8 cellular contexts compared by ENCODE assay signal in genomic region chr13:22061371-22061805, GRCh38.
DNase-seq lines count a peak whose midpoint lies in the region; ATAC-seq, FAIRE-seq and TF ChIP-seq lines count a peak whose summit lies in the region.

No MANE protein-coding gene starts in this region.

- H3K4me3 Mint-ChIP-seq in activated CD4-positive, alpha-beta memory T cell treated with anti-CD3 and anti-CD28 coated beads, Interleukin-2, amount 10 ng/mL, durations not matched to agents 7 days and 5 days: peak overlapping the region; percentile 38

- H3K4me1 ChIP-seq in mucosa of descending colon (ENCODE audit: low read depth): no peaks in the 10 kb centered on the region
- H3K4me1 ChIP-seq in heart left ventricle: peaks cover 0 to 15% (median 0%) of the 10 kb centered on the region in 12 donors

- H3K27me3 ChIP-seq in heart left ventricle: no peaks in the 10 kb centered on the region

- CTCF ChIA-PET in activated CD4-positive, alpha-beta memory T cell treated with anti-CD3 and anti-CD28 coated beads, Interleukin-2, amount 10 ng/mL, durations not matched to agents 7 days and 5 days (lab: Charles Lee): no interaction called here

- H3K9me3 ChIP-seq in mucosa of descending colon (no peaks in the 10 kb centered on the region), heart left ventricle (no peaks in the 10 kb centered on the region)

- no peak overlapping the region for H3K4me3 ChIP-seq in mucosa of descending colon
- no peak overlapping the region for H3K4me3 ChIP-seq in heart left ventricle

- H3K36me3 Mint-ChIP-seq in activated CD4-positive, alpha-beta memory T cell treated with anti-CD3 and anti-CD28 coated beads, Interleukin-2, amount 10 ng/mL, durations not matched to agents 7 days and 5 days (ENCODE audit: low read depth): no peaks in the 10 kb centered on the region

- TF ChIP-seq POLR2A in heart left ventricle (IDR thresholded peaks at IDR 0.05): no peak

- intact Hi-C loops in mucosa of descending colon (cut with DNase I, micrococcal nuclease): no loop called here
- intact Hi-C loops in heart left ventricle (cut with DNase I): no loop called here

- H3K27me3 Mint-ChIP-seq in activated CD4-positive, alpha-beta memory T cell treated with anti-CD3 and anti-CD28 coated beads, Interleukin-2, amount 10 ng/mL, durations not matched to agents 7 days and 5 days: no peaks in the 10 kb centered on the region

- H3K36me3 ChIP-seq in mucosa of descending colon (ENCODE audit: low read depth) (no peaks in the 10 kb centered on the region), heart left ventricle (no peaks in the 10 kb centered on the region)

- peak overlapping the region in 1 of 12 donors; percentile 78 for H3K27ac ChIP-seq in heart left ventricle

- H3K27ac Mint-ChIP-seq in activated CD4-positive, alpha-beta memory T cell treated with anti-CD3 and anti-CD28 coated beads, Interleukin-2, amount 10 ng/mL, durations not matched to agents 7 days and 5 days: peak overlapping the region; percentile 81

- FAIRE-seq in D721Med (lab: Jason Lieb, UNC): no peak

- no peaks in the 10 kb centered on the region for H3K9me3 Mint-ChIP-seq in activated CD4-positive, alpha-beta memory T cell treated with anti-CD3 and anti-CD28 coated beads, Interleukin-2, amount 10 ng/mL, durations not matched to agents 7 days and 5 days

- 79 to 90% (median 85%) methylated on average over 8 of the region's 8 CpGs for WGBS in heart left ventricle, 4 donors

- POLR2A ChIA-PET in activated CD4-positive, alpha-beta memory T cell treated with anti-CD3 and anti-CD28 coated beads, Interleukin-2, amount 10 ng/mL, durations not matched to agents 7 days and 5 days (lab: Charles Lee): interaction anchor here (0.9 kb wide), 1 partner anchor 1316 kb away, joined by 3 read pairs; no protein-coding TSS in a partner anchor

- ATAC-seq in GM19043 (IDR thresholded peaks at IDR 0.05; ENCODE audit: low read depth, unreplicated experiment): peak; percentile 27
- ATAC-seq in HG03066 (IDR thresholded peaks at IDR 0.05; ENCODE audit: low read depth, unreplicated experiment): peak; percentile 52
- ATAC-seq in mucosa of descending colon: peak; percentile 57
- no peak for ATAC-seq in heart left ventricle

- H3K4me1 Mint-ChIP-seq in activated CD4-positive, alpha-beta memory T cell treated with anti-CD3 and anti-CD28 coated beads, Interleukin-2, amount 10 ng/mL, durations not matched to agents 7 days and 5 days: peaks cover 46% of the 10 kb centered on the region

- peak; percentile 52 for DNase-seq in activated CD4-positive, alpha-beta memory T cell treated with anti-CD3 and anti-CD28 coated beads, Interleukin-2, amount 10 ng/mL, durations not matched to agents 7 days and 5 days
- DNase-seq in mucosa of descending colon (no peak), DMS153 treated with DMSO at 0.1 percent for 48 hours (lab: John Stamatoyannopoulos, UW; ENCODE audit: unreplicated experiment) (no peak), heart left ventricle (no peak), D721Med (ENCODE audit: insufficient read length, low spot score) (no peak), DMS79 (lab: John Stamatoyannopoulos, UW) (no peak)

- TF ChIP-seq CTCF in mucosa of descending colon (IDR thresholded peaks at IDR 0.05) (no peak), heart left ventricle (IDR thresholded peaks at IDR 0.05) (no peak), D721Med (IDR thresholded peaks at IDR 0.05; ENCODE audit: insufficient read depth, missing control alignments) (no peak)

Comparison
In these comparisons a context has a peak if more than half of its experiments do, and no peak if none do; other contexts are left out.
1. ATAC-seq: peak in GM19043 (single experiment), HG03066 (single experiment) and mucosa of descending colon (single experiment); none in heart left ventricle (0 of 4).